ENCODE assay signal across 1 cellular context in genomic region chr12:120432772-120433525, GRCh38.
TF ChIP-seq lines count a peak whose summit lies in the region.

No MANE protein-coding gene starts in this region.

TF ChIP-seq in GM12878, 131 proteins besides CTCF, POLR2A, EP300 and RAD21:
- TF ChIP-seq SRF (IDR thresholded peaks at IDR 0.05; ENCODE audit: low read depth in 2 of 2, low read length in 2 of 2) (no peak), RBBP5 (conservative IDR thresholded peaks at IDR 0.05) (no peak), CHD2 (IDR thresholded peaks at IDR 0.05; ENCODE audit: borderline replicate concordance, low read depth, low read length) (no peak), SPI1 (IDR thresholded peaks at IDR 0.05; ENCODE audit: borderline replicate concordance, insufficient read depth, low read depth, low read length) (peak; percentile 50; the same call in 1 of the 2 replicates)
